ENCODE assay signal across 11 cellular contexts in genomic region chr15:74816624-74817369, GRCh38. TPM values are rescaled to one million over a fixed set of nuclear protein-coding genes. Genes with fewer than 3 reads are reported as not detected.
DNase-seq lines count a peak whose midpoint lies in the region; TF ChIP-seq lines count a peak whose summit lies in the region.
"Had no signal": no experiment of that assay in that cellular context is flagged by ENCODE, and none has a peak within 500 bp of the region (broad histone marks: within the 10 kb centered on the region; RNA-seq: fewer than 3 reads in every experiment).

No MANE protein-coding gene starts in this region.

- H3K27me3 ChIP-seq in mammary epithelial cell (ENCODE audit: insufficient read depth, low read length): no peaks in the 10 kb centered on the region
- H3K27me3 ChIP-seq: testis had no signal

- no peaks in the 10 kb centered on the region for H3K9me3 ChIP-seq in mammary epithelial cell (replicated peaks; ENCODE audit: insufficient read depth, low read length)
- H3K9me3 ChIP-seq: testis had no signal

- H3K36me3 ChIP-seq in mammary epithelial cell (ENCODE audit: insufficient read depth, low read length): no peaks in the 10 kb centered on the region

- H2AFZ ChIP-seq in mammary epithelial cell (ENCODE audit: low read depth, low read length): peak overlapping the region; percentile 22

- no peak overlapping the region for H3K27ac ChIP-seq in mammary epithelial cell (ENCODE audit: insufficient read depth, low read depth, low read length)
- H3K27ac ChIP-seq: testis had no signal

- TF ChIP-seq CTCF in mammary epithelial cell (conservative IDR thresholded peaks at IDR 0.05 in 1 of 2, IDR thresholded peaks at IDR 0.05 in 1 of 2; ENCODE audit: extremely low read depth in 1 of 2, insufficient read depth in 1 of 2, low read depth in 1 of 2, low read length in 2 of 2) (no peak), retinal pigment epithelial cell (conservative IDR thresholded peaks at IDR 0.05; ENCODE audit: low read depth, low read length) (peak; percentile 4)

- no peaks in the 10 kb centered on the region for H3K79me2 ChIP-seq in mammary epithelial cell (ENCODE audit: insufficient read depth, low read length)

- no peak overlapping the region for H3K4me2 ChIP-seq in mammary epithelial cell (ENCODE audit: insufficient read depth, low read depth, low read length)

- DNase-seq in NCI-H2081 treated with DMSO at 0.1 percent for 48 hours (lab: John Stamatoyannopoulos, UW): peak; percentile 50
- DNase-seq in mammary epithelial cell: no peak
- no peak for DNase-seq in retinal pigment epithelial cell (ENCODE audit: low read depth)
- no peak for DNase-seq in activated CD4-positive, CD25-positive, alpha-beta regulatory T cell treated with anti-CD3 and anti-CD28 coated beads, Interleukin-2, amount 50 U/mL, for 72 hours
- DNase-seq in anterior cingulate cortex (lab: John Stamatoyannopoulos, UW): no peak
- DNase-seq: activated CD4-positive, CD25-positive, alpha-beta regulatory T cell; activated gamma-delta T cell treated with Interleukin-2 at 50 U/mL for 16 hours; naive B cell; stimulated activated CD4-positive, alpha-beta T cell treated with anti-CD3 and anti-CD28 coated beads, Interleukin-2, amount 100 ng/mL, for 48 hours had no signal

- 33% methylated on average over 9 of the region's 19 CpGs for WGBS in mammary epithelial cell (ENCODE audit: low coverage, missing lambda C conversion rate)

- H4K20me1 ChIP-seq in mammary epithelial cell (ENCODE audit: insufficient read depth, low read length): no peaks in the 10 kb centered on the region

- CTCF ChIA-PET in mammary epithelial cell (lab: Charles Lee; ENCODE audit: low non-redundant PET): interaction anchor here (0.6 to 1.1 kb wide), 4 partner anchors 9 to 155 kb away, joined by 3 read pairs; partner anchors contain the start of gene CPLX3

- H3K9ac ChIP-seq in mammary epithelial cell (ENCODE audit: insufficient read depth, low read length): no peak overlapping the region

- no TSS peak for BruUV-seq in mammary epithelial cell (replicated peaks; lab: Mats Ljungman, UMichigan)

- dilution Hi-C loops in mammary epithelial cell (cut with HindIII; ENCODE audit: low sequenced_read_pairs): loop anchor here (5.0 kb wide), 3 partner anchors 36 to 81 kb away; no protein-coding TSS in a partner anchor

- in situ Hi-C loops in mammary epithelial cell (cut with MboI; ENCODE audit: low sequenced_read_pairs in 2 of 2): no loop called here

- peaks cover 22% of the 10 kb centered on the region for H3K4me1 ChIP-seq in mammary epithelial cell (ENCODE audit: insufficient read depth, low read length)

- intact Hi-C loops in mammary epithelial cell (cut with micrococcal nuclease): loop anchor here (1.0 to 2.0 kb wide), 4 partner anchors 19 to 134 kb away; partner anchors contain the start of gene ULK3

- H3K4me3 ChIP-seq in mammary epithelial cell (replicated peaks in 1 of 3; ENCODE audit: insufficient read depth in 1 of 3, low read depth in 2 of 3, low read length in 3 of 3) (no peak overlapping the region), retinal pigment epithelial cell (ENCODE audit: low read length) (no peak overlapping the region)

RNA-seq across cellular contexts. Expression of gene LMAN1L, which starts 4.2 kb away (rescaled TPM):
- total RNA-seq in mammary epithelial cell: under 1 TPM in 1 of 2 donors, not detected in 1; 0.14 TPM
- not detected for polyA plus RNA-seq in mammary epithelial cell
- polyA minus RNA-seq in mammary epithelial cell: not detected
- total RNA-seq: dermis microvascular lymphatic vessel endothelial cell had no signal

RNA-seq across cellular contexts. Expression of gene CPLX3, which starts 9.6 kb away (rescaled TPM):
- not detected for total RNA-seq in mammary epithelial cell
- not detected for polyA plus RNA-seq in mammary epithelial cell
- not detected for polyA minus RNA-seq in mammary epithelial cell
- total RNA-seq: dermis microvascular lymphatic vessel endothelial cell had no signal

RNA-seq across cellular contexts. Expression of gene ULK3, which starts 26.2 kb away (rescaled TPM):
- total RNA-seq in mammary epithelial cell: 10 to 100 TPM; 20.0 to 26.3 TPM
- 17.8 TPM for polyA plus RNA-seq in mammary epithelial cell
- 22.1 TPM for polyA minus RNA-seq in mammary epithelial cell

RNA-seq across cellular contexts. Expression of gene CSK, which starts 34.9 kb away (rescaled TPM):
- 10 to 100 TPM; 23.2 to 64.6 TPM for total RNA-seq in mammary epithelial cell
- 36.6 TPM for polyA plus RNA-seq in mammary epithelial cell
- polyA minus RNA-seq in mammary epithelial cell: 88.5 TPM

RNA-seq across cellular contexts. Expression of gene SCAMP2, which starts 56.4 kb away (rescaled TPM):
- total RNA-seq in mammary epithelial cell: 10 to 100 TPM; 36.5 to 52.6 TPM
- polyA plus RNA-seq in mammary epithelial cell: 70.6 TPM
- 325 TPM for polyA minus RNA-seq in mammary epithelial cell
